In the genomic region with DNA sequence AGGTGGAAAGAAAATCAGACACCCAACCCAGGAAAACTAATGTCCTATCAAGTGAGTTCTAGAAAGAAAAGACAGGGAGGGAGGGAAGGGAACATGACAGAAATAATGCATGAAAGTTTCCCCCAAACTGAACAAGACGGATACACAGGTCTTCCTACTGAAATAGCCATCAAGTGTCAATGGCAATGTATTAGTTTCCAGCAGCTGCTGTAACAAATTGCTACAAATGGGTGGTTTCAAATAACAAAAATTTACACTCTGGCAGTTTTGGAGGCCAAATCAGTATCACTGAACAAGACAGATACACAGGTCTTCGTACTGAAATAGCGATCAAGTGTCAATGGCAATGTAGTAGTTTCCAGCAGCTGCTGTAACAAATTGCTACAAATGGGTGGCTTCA, we compare ENCODE assay signal across 6 cellular contexts.
"Had no signal": no experiment of that assay in that cellular context is flagged by ENCODE, and none has a peak within 500 bp of the region (broad histone marks: within the 10 kb centered on the region; RNA-seq: fewer than 3 reads in every experiment).

No MANE protein-coding gene starts in this region.

- FAIRE-seq: G401.6, GM18507, GM19239 had no signal

- DNase-seq: GDM1, GF-D8 had no signal

- H3K4me3 ChIP-seq: GM12878 had no signal

- ATAC-seq: GM12878 had no signal
